10 cellular contexts compared by ENCODE assay signal in genomic region chr3:59425942-59426341, GRCh38.
DNase-seq lines count a peak whose midpoint lies in the region; ATAC-seq and TF ChIP-seq lines count a peak whose summit lies in the region.
"Had no signal": no experiment of that assay in that cellular context is flagged by ENCODE, and none has a peak within 500 bp of the region (broad histone marks: within the 10 kb centered on the region; RNA-seq: fewer than 3 reads in every experiment).

No MANE protein-coding gene starts in this region.

- DNase-seq in activated CD4-positive, CD25-positive, alpha-beta regulatory T cell treated with anti-CD3 and anti-CD28 coated beads, Interleukin-2, amount 50 U/mL, for 16 hours (ENCODE audit: low read depth, low spot score) = peak; percentile 28
- peak; percentile 24 to 34 for DNase-seq in stimulated activated CD4-positive, alpha-beta T cell treated with anti-CD3 and anti-CD28 coated beads, Interleukin-4, amount 100 ng/mL, for 48 hours (ENCODE audit: low read depth in 2 of 2)
- DNase-seq in head of caudate nucleus = no peak
- no peak for DNase-seq in NCI-H187 treated with DMSO at 0.1 percent for 48 hours (lab: John Stamatoyannopoulos, UW)
- DNase-seq in upper lobe of left lung = no peak
- DNase-seq: DMS79, NCI-H345 had no signal

- peak; percentile 64 for ATAC-seq in GM19351 (IDR thresholded peaks at IDR 0.05; ENCODE audit: unreplicated experiment)
- no peak for ATAC-seq in HG02678 (IDR thresholded peaks at IDR 0.05; ENCODE audit: unreplicated experiment)
- no peak for ATAC-seq in upper lobe of left lung (ENCODE audit: low FRiP score in 2 of 2)

- peak overlapping the region; percentile 37 for H3K4me3 Mint-ChIP-seq in activated naive CD8-positive, alpha-beta T cell

- no peaks in the 10 kb centered on the region for H3K36me3 Mint-ChIP-seq in activated naive CD8-positive, alpha-beta T cell

- H3K4me3 ChIP-seq in upper lobe of left lung = no peak overlapping the region

- H3K9me3 ChIP-seq in upper lobe of left lung = no peaks in the 10 kb centered on the region

- no peak for TF ChIP-seq CTCF in upper lobe of left lung (IDR thresholded peaks at IDR 0.05)

- peaks cover 50% of the 10 kb centered on the region for H3K4me1 Mint-ChIP-seq in activated naive CD8-positive, alpha-beta T cell (ENCODE audit: low read depth)

- WGBS in upper lobe of left lung, 2 donors = 79 to 98% methylated on average over 4 to 5 of the region's 5 CpGs

- no peaks in the 10 kb centered on the region for H3K27me3 ChIP-seq in upper lobe of left lung

- TF ChIP-seq EP300 in upper lobe of left lung (IDR thresholded peaks at IDR 0.05) = no peak

- no peaks in the 10 kb centered on the region for H3K27me3 Mint-ChIP-seq in activated naive CD8-positive, alpha-beta T cell

- no peaks in the 10 kb centered on the region for H3K36me3 ChIP-seq in upper lobe of left lung

- intact Hi-C loops in head of caudate nucleus (cut with DNase I) = no loop called here

- H3K9me3 Mint-ChIP-seq in activated naive CD8-positive, alpha-beta T cell (ENCODE audit: low read depth) = no peaks in the 10 kb centered on the region

- H3K4me1 ChIP-seq in upper lobe of left lung = peaks cover 0 to 2% (median 1%) of the 10 kb centered on the region in 4 donors

- peak overlapping the region; percentile 74 for H3K27ac Mint-ChIP-seq in activated naive CD8-positive, alpha-beta T cell

- TF ChIP-seq POLR2A in upper lobe of left lung (IDR thresholded peaks at IDR 0.05) = no peak

- no peak overlapping the region for H3K27ac ChIP-seq in upper lobe of left lung

Comparison
In these comparisons a context has a peak if more than half of its experiments do, and no peak if none do; other contexts are left out.
1. DNase-seq: peak in activated CD4-positive, CD25-positive, alpha-beta regulatory T cell treated with anti-CD3 and anti-CD28 coated beads, Interleukin-2, amount 50 U/mL, for 16 hours (single experiment) and stimulated activated CD4-positive, alpha-beta T cell treated with anti-CD3 and anti-CD28 coated beads, Interleukin-4, amount 100 ng/mL, for 48 hours (2 of 2); none in head of caudate nucleus (0 of 42), NCI-H187 treated with DMSO at 0.1 percent for 48 hours (single experiment) and upper lobe of left lung (0 of 2).